In the genomic region with DNA sequence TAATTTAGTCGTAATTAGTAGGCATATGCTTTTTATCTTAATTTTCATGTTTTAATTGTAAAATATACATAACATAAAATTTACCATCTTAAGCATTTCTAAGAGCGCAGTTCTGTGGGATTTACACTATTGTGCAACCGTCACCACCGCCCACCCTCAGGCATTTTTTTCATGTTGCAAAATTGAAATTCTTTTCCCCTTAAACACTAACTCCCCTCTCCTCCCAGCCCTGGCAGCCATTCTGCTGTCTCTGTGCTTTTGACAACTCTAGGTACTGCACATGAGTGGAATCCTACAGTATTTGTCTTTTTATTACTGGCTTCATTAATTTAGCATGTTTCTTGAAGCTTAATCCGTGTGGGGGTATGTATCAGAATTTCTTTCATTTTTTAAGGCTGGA, we compare ENCODE assay signal across 12 cellular contexts. TPM values are rescaled to one million over a fixed set of nuclear protein-coding genes. Genes with fewer than 3 reads are reported as not detected.
DNase-seq lines count a peak whose midpoint lies in the region; ATAC-seq and TF ChIP-seq lines count a peak whose summit lies in the region.
"Had no signal": no experiment of that assay in that cellular context is flagged by ENCODE, and none has a peak within 500 bp of the region (broad histone marks: within the 10 kb centered on the region; RNA-seq: fewer than 3 reads in every experiment).

No MANE protein-coding gene starts in this region.

- H3K4me3 ChIP-seq in right atrium auricular region (no peak overlapping the region), fibroblast of villous mesenchyme (ENCODE audit: low read depth, low read length) (no peak overlapping the region), gastroesophageal sphincter (no peak overlapping the region)

- H3K27me3 ChIP-seq in right atrium auricular region (no peaks in the 10 kb centered on the region), gastroesophageal sphincter (peaks cover 10% of the 10 kb centered on the region)

- no peaks in the 10 kb centered on the region for H3K27me3 Mint-ChIP-seq in activated T-helper 1 cell treated with anti-CD3 and anti-CD28 coated beads, Interleukin-12 subunit alpha, Interleukin-12 subunit beta, Interleukin-2, Interleukin-4 antibody, amounts not matched to agents 30 ng/mL and 10 ng/mL and 1 ng/mL, durations not matched to agents 14 hours and 24 hours and 36 hours (ENCODE audit: insufficient read depth)

- H3K4me1 Mint-ChIP-seq in activated T-helper 1 cell treated with anti-CD3 and anti-CD28 coated beads, Interleukin-12 subunit alpha, Interleukin-12 subunit beta, Interleukin-2, Interleukin-4 antibody, amounts not matched to agents 30 ng/mL and 10 ng/mL and 1 ng/mL, durations not matched to agents 14 hours and 24 hours and 36 hours (ENCODE audit: low read depth): peaks cover 68% of the 10 kb centered on the region

- TF ChIP-seq EP300 in gastroesophageal sphincter (IDR thresholded peaks at IDR 0.05): no peak

- H3K36me3 ChIP-seq in right atrium auricular region (no peaks in the 10 kb centered on the region), gastroesophageal sphincter (no peaks in the 10 kb centered on the region)
- H3K36me3 ChIP-seq: WERI-Rb-1 had no signal

- H3K4me1 ChIP-seq in right atrium auricular region: no peaks in the 10 kb centered on the region
- no peaks in the 10 kb centered on the region for H3K4me1 ChIP-seq in gastroesophageal sphincter

- no peak for TF ChIP-seq CTCF in right atrium auricular region (IDR thresholded peaks at IDR 0.05)
- TF ChIP-seq CTCF in fibroblast of villous mesenchyme (IDR thresholded peaks at IDR 0.05; ENCODE audit: insufficient read depth, low read depth, low read length): no peak
- no peak for TF ChIP-seq CTCF in gastroesophageal sphincter (IDR thresholded peaks at IDR 0.05)

- H3K4me3 Mint-ChIP-seq in activated T-helper 1 cell treated with anti-CD3 and anti-CD28 coated beads, Interleukin-12 subunit alpha, Interleukin-12 subunit beta, Interleukin-2, Interleukin-4 antibody, amounts not matched to agents 30 ng/mL and 10 ng/mL and 1 ng/mL, durations not matched to agents 14 hours and 24 hours and 36 hours: peak overlapping the region; percentile 26

- no peaks in the 10 kb centered on the region for H3K9me3 Mint-ChIP-seq in activated T-helper 1 cell treated with anti-CD3 and anti-CD28 coated beads, Interleukin-12 subunit alpha, Interleukin-12 subunit beta, Interleukin-2, Interleukin-4 antibody, amounts not matched to agents 30 ng/mL and 10 ng/mL and 1 ng/mL, durations not matched to agents 14 hours and 24 hours and 36 hours

- TF ChIP-seq POLR2A in gastroesophageal sphincter (IDR thresholded peaks at IDR 0.05): no peak

- peak; percentile 34 for DNase-seq in left cardiac atrium
- DNase-seq in right atrium auricular region (ENCODE audit: low spot score): no peak
- no peak for DNase-seq in activated T-helper 1 cell treated with anti-CD3 and anti-CD28 coated beads, Interleukin-12 subunit alpha, Interleukin-12 subunit beta, Interleukin-2, Interleukin-4 antibody, amounts not matched to agents 30 ng/mL and 10 ng/mL and 1 ng/mL, durations not matched to agents 14 hours and 24 hours and 36 hours (ENCODE audit: low spot score)
- DNase-seq in fibroblast of villous mesenchyme (ENCODE audit: low read depth): peak; percentile 79
- DNase-seq in Right ventricle myocardium superior: no peak
- no peak for DNase-seq in activated CD4-positive, alpha-beta T cell treated with anti-CD3 and anti-CD28 coated beads for 4 hours
- DNase-seq: glutamatergic neuron; NK-92 treated with Interleukin-12 subunit alpha and Interleukin-12 subunit beta, amount 100 ng/mL, for 24 hours; substantia nigra; WERI-Rb-1 had no signal

- WGBS in gastroesophageal sphincter (ENCODE audit: low coverage in 1 of 2), 2 donors: 48 to 64% methylated on average over 5 of the region's 5 CpGs

- peak in 1 of 2 donors; percentile 77 for ATAC-seq in left cardiac atrium
- ATAC-seq in gastroesophageal sphincter: no peak
- ATAC-seq in GM18867 (IDR thresholded peaks at IDR 0.05; ENCODE audit: unreplicated experiment): no peak
- no peak for ATAC-seq in Right ventricle myocardium superior (ENCODE audit: poor library complexity)

- peaks cover 45% of the 10 kb centered on the region for H3K36me3 Mint-ChIP-seq in activated T-helper 1 cell treated with anti-CD3 and anti-CD28 coated beads, Interleukin-12 subunit alpha, Interleukin-12 subunit beta, Interleukin-2, Interleukin-4 antibody, amounts not matched to agents 30 ng/mL and 10 ng/mL and 1 ng/mL, durations not matched to agents 14 hours and 24 hours and 36 hours (ENCODE audit: low read depth)

- intact Hi-C loops in left cardiac atrium (cut with DNase I) (no loop called here), Right ventricle myocardium superior (cut with DNase I) (no loop called here)
- intact Hi-C loops in activated T-helper 1 cell treated with anti-CD3 and anti-CD28 coated beads, Interleukin-12 subunit alpha, Interleukin-12 subunit beta, Interleukin-2, Interleukin-4 antibody, amounts not matched to agents 30 ng/mL and 10 ng/mL and 1 ng/mL, durations not matched to agents 14 hours and 24 hours and 36 hours (cut with micrococcal nuclease): loop anchor here (10.0 kb wide), 2 partner anchors 365 to 425 kb away; partner anchors contain the start of genes H6PD and SPSB1

- peak overlapping the region; percentile 44 for H3K27ac Mint-ChIP-seq in activated T-helper 1 cell treated with anti-CD3 and anti-CD28 coated beads, Interleukin-12 subunit alpha, Interleukin-12 subunit beta, Interleukin-2, Interleukin-4 antibody, amounts not matched to agents 30 ng/mL and 10 ng/mL and 1 ng/mL, durations not matched to agents 14 hours and 24 hours and 36 hours

- H3K27ac ChIP-seq in right atrium auricular region: no peak overlapping the region
- H3K27ac ChIP-seq in gastroesophageal sphincter: no peak overlapping the region
- H3K27ac ChIP-seq: WERI-Rb-1 had no signal

- H3K9me3 ChIP-seq in right atrium auricular region (no peaks in the 10 kb centered on the region), gastroesophageal sphincter (no peaks in the 10 kb centered on the region)

RNA-seq across cellular contexts. Expression of gene PIK3CD, which starts 7.8 kb away (rescaled TPM):
- total RNA-seq in left cardiac atrium: 1 to 10 TPM; 4.4 to 7.4 TPM
- 1 to 10 TPM; 4.7 to 7.4 TPM for total RNA-seq in right atrium auricular region
- 287 and 291 TPM in 2 replicates for total RNA-seq in activated T-helper 1 cell treated with anti-CD3 and anti-CD28 coated beads, Interleukin-12 subunit alpha, Interleukin-12 subunit beta, Interleukin-2, Interleukin-4 antibody, amounts not matched to agents 30 ng/mL and 10 ng/mL and 1 ng/mL, durations not matched to agents 14 hours and 24 hours and 36 hours
- total RNA-seq in fibroblast of villous mesenchyme: 10.0 and 27.6 TPM in 2 replicates
- total RNA-seq in gastroesophageal sphincter: 10 to 100 TPM in 3 of 4 donors, 1 to 10 TPM in 1; 8.2 to 18.2 (median 15.4) TPM
- 3.3 TPM for total RNA-seq in Right ventricle myocardium superior

Comparison
In these comparisons a context has a peak if more than half of its experiments do, and no peak if none do; other contexts are left out.
1. DNase-seq: peak in left cardiac atrium (single experiment) and fibroblast of villous mesenchyme (single experiment); none in right atrium auricular region (single experiment), activated T-helper 1 cell treated with anti-CD3 and anti-CD28 coated beads, Interleukin-12 subunit alpha, Interleukin-12 subunit beta, Interleukin-2, Interleukin-4 antibody, amounts not matched to agents 30 ng/mL and 10 ng/mL and 1 ng/mL, durations not matched to agents 14 hours and 24 hours and 36 hours (single experiment), Right ventricle myocardium superior (single experiment) and activated CD4-positive, alpha-beta T cell treated with anti-CD3 and anti-CD28 coated beads for 4 hours (0 of 2).
2. RNA of gene PIK3CD, which starts 7.8 kb away (total RNA-seq): 287 to 291 TPM in activated T-helper 1 cell treated with anti-CD3 and anti-CD28 coated beads, Interleukin-12 subunit alpha, Interleukin-12 subunit beta, Interleukin-2, Interleukin-4 antibody, amounts not matched to agents 30 ng/mL and 10 ng/mL and 1 ng/mL, durations not matched to agents 14 hours and 24 hours and 36 hours; 10.0 to 27.6 TPM in fibroblast of villous mesenchyme, 8.2 to 18.2 TPM in gastroesophageal sphincter, 4.7 to 7.4 TPM in right atrium auricular region, 4.4 to 7.4 TPM in left cardiac atrium and 3.3 TPM in Right ventricle myocardium superior (single experiment); every median in the first group is over 10 times any median in the second.